ENCODE assay signal across 9 cellular contexts in the genomic region with DNA sequence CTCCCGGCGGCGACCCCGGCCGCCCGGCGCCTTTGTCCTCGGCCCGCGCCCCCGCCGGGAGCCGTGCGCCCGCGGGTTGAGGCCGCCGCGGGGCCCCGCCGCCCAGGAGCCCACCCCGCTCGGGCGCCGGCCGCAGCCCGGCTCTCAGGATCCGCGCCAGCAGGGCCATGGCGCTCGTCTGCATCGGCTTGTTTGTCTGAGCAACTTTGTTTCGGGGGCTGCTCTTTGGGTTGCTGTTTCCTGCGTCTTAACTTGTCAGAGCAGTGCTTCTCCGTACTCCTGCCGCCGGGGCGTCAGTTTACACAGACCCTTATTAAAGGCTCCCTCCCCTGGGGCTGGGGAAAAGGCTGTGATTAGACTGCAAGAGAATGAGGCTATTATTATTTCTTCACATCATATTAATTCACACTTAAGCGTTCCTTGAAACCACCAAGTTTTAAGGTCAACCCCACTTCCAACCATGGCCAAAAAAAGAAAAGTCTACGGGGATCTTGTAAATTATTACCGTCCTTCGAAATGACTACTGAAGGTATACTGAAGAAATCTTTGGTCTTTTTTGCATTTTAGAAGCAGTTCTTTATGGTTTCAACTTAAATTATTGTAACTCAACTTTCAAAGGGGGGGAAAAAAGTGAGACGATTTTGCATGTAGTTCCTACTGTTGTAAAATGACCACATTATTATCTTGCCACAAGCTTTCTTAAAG. TPM values are rescaled to one million over a fixed set of nuclear protein-coding genes. Genes with fewer than 3 reads are reported as not detected.
DNase-seq lines count a peak whose midpoint lies in the region; ATAC-seq and TF ChIP-seq lines count a peak whose summit lies in the region.
"Had no signal": no experiment of that assay in that cellular context is flagged by ENCODE, and none has a peak within 500 bp of the region (broad histone marks: within the 10 kb centered on the region; RNA-seq: fewer than 3 reads in every experiment).

A gene with protein sequence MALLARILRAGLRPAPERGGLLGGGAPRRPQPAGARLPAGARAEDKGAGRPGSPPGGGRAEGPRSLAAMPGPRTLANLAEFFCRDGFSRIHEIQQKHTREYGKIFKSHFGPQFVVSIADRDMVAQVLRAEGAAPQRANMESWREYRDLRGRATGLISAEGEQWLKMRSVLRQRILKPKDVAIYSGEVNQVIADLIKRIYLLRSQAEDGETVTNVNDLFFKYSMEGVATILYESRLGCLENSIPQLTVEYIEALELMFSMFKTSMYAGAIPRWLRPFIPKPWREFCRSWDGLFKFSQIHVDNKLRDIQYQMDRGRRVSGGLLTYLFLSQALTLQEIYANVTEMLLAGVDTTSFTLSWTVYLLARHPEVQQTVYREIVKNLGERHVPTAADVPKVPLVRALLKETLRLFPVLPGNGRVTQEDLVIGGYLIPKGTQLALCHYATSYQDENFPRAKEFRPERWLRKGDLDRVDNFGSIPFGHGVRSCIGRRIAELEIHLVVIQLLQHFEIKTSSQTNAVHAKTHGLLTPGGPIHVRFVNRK (minus strand): TSS at position 198 of the 705 bp plus-strand sequence. CDS start 29 bp downstream, at position 169.

- H3K27me3 ChIP-seq in colonic mucosa (peaks cover 40% of the 10 kb centered on the region), upper lobe of right lung (peaks cover 59% of the 10 kb centered on the region)

- H3K4me1 ChIP-seq in colonic mucosa (no peaks in the 10 kb centered on the region), upper lobe of right lung (peaks cover 13% of the 10 kb centered on the region)

- no peaks in the 10 kb centered on the region for H3K36me3 ChIP-seq in colonic mucosa
- H3K36me3 ChIP-seq in upper lobe of right lung: no peaks in the 10 kb centered on the region

- H3K27ac Mint-ChIP-seq in IgD-negative memory B cell: no peak within 1 kb of the TSS
- H3K27ac Mint-ChIP-seq in memory B cell: peak within 1 kb of the TSS; percentile 46

- H3K9me3 ChIP-seq in colonic mucosa (no peaks in the 10 kb centered on the region), upper lobe of right lung (no peaks in the 10 kb centered on the region)

- H3K9ac ChIP-seq in colonic mucosa (ENCODE audit: low read depth in 2 of 2, low read length in 2 of 2): no peak within 1 kb of the TSS

- TF ChIP-seq CTCF in AG09309 (IDR thresholded peaks at IDR 0.05; ENCODE audit: control insufficient read depth, insufficient read depth, low read depth, low read length, missing control alignments): no peak
- no peak for TF ChIP-seq CTCF in colonic mucosa (IDR thresholded peaks at IDR 0.05)
- TF ChIP-seq CTCF in upper lobe of right lung (IDR thresholded peaks at IDR 0.05): no peak

- ATAC-seq in memory B cell (ENCODE audit: low read depth) (peak; percentile 49), upper lobe of right lung (peak; percentile 19), HG03097 (IDR thresholded peaks at IDR 0.05; ENCODE audit: low FRiP score, unreplicated experiment) (no peak), HG03039 (IDR thresholded peaks at IDR 0.05; ENCODE audit: unreplicated experiment) (no peak)

- H3K36me3 Mint-ChIP-seq in IgD-negative memory B cell: no peaks in the 10 kb centered on the region
- H3K36me3 Mint-ChIP-seq in memory B cell: peaks cover 3% of the 10 kb centered on the region

- H3K4me3 Mint-ChIP-seq in IgD-negative memory B cell: peak within 1 kb of the TSS; percentile 55 to 93 (median 82)
- peak within 1 kb of the TSS; percentile 84 for H3K4me3 Mint-ChIP-seq in memory B cell

- H3K9me3 Mint-ChIP-seq in IgD-negative memory B cell (peaks cover 2 to 8% (median 5%) of the 10 kb centered on the region in 3 donors), memory B cell (peaks cover 3% of the 10 kb centered on the region)

- H3K27me3 Mint-ChIP-seq in IgD-negative memory B cell (peaks cover 50% of the 10 kb centered on the region), memory B cell (peaks cover 28% of the 10 kb centered on the region)

- H3K27ac ChIP-seq in colonic mucosa (no peak within 1 kb of the TSS), upper lobe of right lung (no peak within 1 kb of the TSS)

- H3K4me1 Mint-ChIP-seq in IgD-negative memory B cell: peaks cover 11 to 14% (median 13%) of the 10 kb centered on the region in 3 donors
- H3K4me1 Mint-ChIP-seq in memory B cell: peaks cover 8% of the 10 kb centered on the region

- peak within 1 kb of the TSS; percentile 81 for H3K4me3 ChIP-seq in AG09309 (ENCODE audit: control insufficient read depth, low read depth, low read length)
- peak within 1 kb of the TSS; percentile 21 for H3K4me3 ChIP-seq in colonic mucosa
- H3K4me3 ChIP-seq in upper lobe of right lung: peak within 1 kb of the TSS; percentile 36

- intact Hi-C loops in colonic mucosa (cut with DNase I): no loop called here
- intact Hi-C loops in upper lobe of right lung (cut with DNase I): no loop called here

- no peak for DNase-seq in AG09309 (ENCODE audit: low read depth)
- no peak for DNase-seq in colonic mucosa
- no peak for DNase-seq in memory B cell (ENCODE audit: low spot score in 2 of 2)
- no peak for DNase-seq in upper lobe of right lung
- no peak for DNase-seq in NCI-H2196 treated with DMSO at 0.1 percent for 48 hours (lab: John Stamatoyannopoulos, UW; ENCODE audit: unreplicated experiment)

RNA-seq across cellular contexts. Expression of the gene that starts here (rescaled TPM):
- polyA plus RNA-seq in IgD-negative memory B cell: not detected
- under 1 TPM in 1 of 2 donors, not detected in 1; 0.19 TPM for total RNA-seq in colonic mucosa
- not detected for total RNA-seq in upper lobe of right lung
- total RNA-seq: dermis microvascular lymphatic vessel endothelial cell had no signal

Comparison
In these comparisons a context has a peak if more than half of its experiments do, and no peak if none do; other contexts are left out.
1. Peak in ATAC-seq and H3K4me3 ChIP-seq in upper lobe of right lung; RNA of the gene not detected or under 1 TPM.
2. H3K4me3 ChIP-seq: peak in every context shown above with its lines; median percentile 81 in AG09309; 36 in upper lobe of right lung; 21 in colonic mucosa.